Comparison of ENCODE assay signal across 8 cellular contexts in the genomic region with DNA sequence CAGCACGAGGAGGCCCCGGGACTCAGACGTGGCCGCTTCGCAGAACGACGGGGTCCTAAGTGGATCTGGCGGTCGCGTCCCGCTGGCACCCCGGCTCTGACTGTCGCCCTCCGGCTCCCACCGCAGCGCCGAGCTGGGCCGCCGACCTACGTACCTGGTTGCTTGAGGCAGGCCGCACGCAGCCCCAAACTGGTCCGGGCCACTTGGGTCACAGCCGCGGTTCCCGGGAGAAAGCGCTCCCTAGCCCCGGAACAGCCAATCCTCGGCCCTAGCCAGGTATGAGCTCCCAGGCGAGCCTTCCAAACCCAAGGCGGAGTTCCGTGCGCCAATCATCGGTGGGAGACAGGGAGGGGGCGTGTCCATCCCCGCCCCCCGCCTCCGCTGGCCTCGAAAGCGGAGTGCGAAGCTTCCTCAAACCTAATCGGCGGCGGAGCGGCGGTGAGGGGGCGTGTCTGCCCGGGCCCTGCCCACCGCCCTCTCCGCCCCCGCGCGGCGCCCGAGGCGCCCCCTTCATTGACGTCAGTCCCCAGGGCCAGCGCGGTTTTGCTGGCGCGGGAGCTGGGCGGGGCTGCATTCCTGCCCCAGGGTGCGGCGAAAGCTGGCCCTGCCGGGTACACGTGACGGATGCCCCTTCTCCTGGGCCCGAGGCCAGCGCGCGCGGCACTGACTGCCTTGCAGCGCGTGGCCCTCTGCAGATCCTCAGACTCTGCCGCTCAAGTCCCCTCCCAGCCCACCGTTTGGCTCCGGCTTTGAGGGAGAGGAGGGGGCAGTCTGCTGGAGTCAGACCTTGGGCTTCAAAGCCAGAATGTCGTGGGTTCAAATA. TPM values are rescaled to one million over a fixed set of nuclear protein-coding genes. Genes with fewer than 3 reads are reported as not detected.
A peak's percentile ranks its signal among the peaks of the same experiment; 100 is the strongest.
DNase-seq lines count a peak whose midpoint lies in the region; ATAC-seq and TF ChIP-seq lines count a peak whose summit lies in the region.

A gene with protein sequence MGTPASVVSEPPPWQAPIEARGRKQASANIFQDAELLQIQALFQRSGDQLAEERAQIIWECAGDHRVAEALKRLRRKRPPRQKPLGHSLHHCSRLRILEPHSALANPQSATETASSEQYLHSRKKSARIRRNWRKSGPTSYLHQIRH (minus strand): TSS at position 280 of the 823 bp plus-strand sequence. CDS start 7,336 bp downstream, outside the sequence.

- no peak for TF ChIP-seq CTCF in colonic mucosa (IDR thresholded peaks at IDR 0.05)

- H3K9ac ChIP-seq in BLaER1: peak within 1 kb of the TSS; percentile 76
- H3K9ac ChIP-seq in colonic mucosa (ENCODE audit: low read depth in 2 of 2, low read length in 2 of 2): peak within 1 kb of the TSS; percentile 88 to 96

- no peaks in the 10 kb centered on the region for H4K20me1 ChIP-seq in BLaER1

- H3K36me3 ChIP-seq in BLaER1 (no peaks in the 10 kb centered on the region), colonic mucosa (no peaks in the 10 kb centered on the region)

- H3K4me3 ChIP-seq in BLaER1 (peak within 1 kb of the TSS; percentile 77), colonic mucosa (peak within 1 kb of the TSS; percentile 51)

- H3K4me2 ChIP-seq in BLaER1: peak within 1 kb of the TSS; percentile 77

- H3K27ac ChIP-seq in BLaER1 (peak within 1 kb of the TSS; percentile 57; the same call in 1 of the 2 replicates), colonic mucosa (peak within 1 kb of the TSS; percentile 86)

- H3K4me1 ChIP-seq in BLaER1: peaks cover 36% of the 10 kb centered on the region
- peaks cover 16% of the 10 kb centered on the region for H3K4me1 ChIP-seq in colonic mucosa

- peak; percentile 40 for DNase-seq in NCI-H524 treated with DMSO at 0.1 percent for 48 hours (lab: John Stamatoyannopoulos, UW)
- peak; percentile 95 for DNase-seq in activated CD4-positive, alpha-beta T cell treated with anti-CD3 and anti-CD28 coated beads for 48 hours
- peak; percentile 98 for DNase-seq in colonic mucosa
- DNase-seq in left colon: peak; percentile 98
- peak; percentile 94 to 96 for DNase-seq in stimulated activated CD4-positive, alpha-beta T cell treated with anti-CD3 and anti-CD28 coated beads, Interleukin-1b, Interleukin-23, amount 100 ng/mL, for 4 hours (ENCODE audit: low read depth in 2 of 2)

- peak; percentile 95 for ATAC-seq in GM19324 (IDR thresholded peaks at IDR 0.05; ENCODE audit: low FRiP score, unreplicated experiment)
- ATAC-seq in HG03460 (IDR thresholded peaks at IDR 0.05; ENCODE audit: unreplicated experiment): peak; percentile 87
- peak; percentile 78 for ATAC-seq in left colon

- H3K9me3 ChIP-seq in BLaER1 (no peaks in the 10 kb centered on the region), colonic mucosa (no peaks in the 10 kb centered on the region)

- intact Hi-C loops in colonic mucosa (cut with DNase I) (no loop called here), left colon (cut with DNase I, micrococcal nuclease) (loop anchor here in 1 of 2 donors (10.0 kb wide), 1 partner anchor 48 kb away; a partner anchor contains a TSS)

- H3K27me3 ChIP-seq in BLaER1 (no peaks in the 10 kb centered on the region), colonic mucosa (no peaks in the 10 kb centered on the region)

RNA-seq across cellular contexts. Expression of the gene that starts here (rescaled TPM):
- 10 to 100 TPM; 26.6 to 34.8 TPM for total RNA-seq in colonic mucosa
- total RNA-seq in left colon: 10 to 100 TPM; 38.7 to 43.8 TPM

Comparison
In these comparisons a context has a peak if more than half of its experiments do, and no peak if none do; other contexts are left out.
1. Peak in every context shown above with its lines: DNase-seq, ATAC-seq, H3K4me3 ChIP-seq and H3K27ac ChIP-seq.
2. DNase-seq: peak in every context shown above with its lines; median percentile 98 in colonic mucosa; 98 in left colon; 95 in activated CD4-positive, alpha-beta T cell treated with anti-CD3 and anti-CD28 coated beads for 48 hours; 95 in stimulated activated CD4-positive, alpha-beta T cell treated with anti-CD3 and anti-CD28 coated beads, Interleukin-1b, Interleukin-23, amount 100 ng/mL, for 4 hours; 40 in NCI-H524 treated with DMSO at 0.1 percent for 48 hours.